11 cellular contexts compared by ENCODE assay signal in genomic region chr2:233486778-233487552, GRCh38.
DNase-seq lines count a peak whose midpoint lies in the region; ATAC-seq and TF ChIP-seq lines count a peak whose summit lies in the region.
"Had no signal": no experiment of that assay in that cellular context is flagged by ENCODE, and none has a peak within 500 bp of the region (broad histone marks: within the 10 kb centered on the region; RNA-seq: fewer than 3 reads in every experiment).

No MANE protein-coding gene starts in this region.

- peak; percentile 72 for ATAC-seq in RWPE2 (ENCODE audit: low read depth)

- in situ Hi-C loops in Caki2 (cut with HindIII; ENCODE audit: low pct_unique_long_range_greater_than_20kb, low sequenced_read_pairs) = no loop called here

- peaks cover 62% of the 10 kb centered on the region for H3K4me1 ChIP-seq in RWPE2 (ENCODE audit: insufficient read depth, poor library complexity, severe bottlenecking)
- peaks cover 23% of the 10 kb centered on the region for H3K4me1 ChIP-seq in suprapubic skin

- H3K27ac ChIP-seq in RWPE2 (ENCODE audit: poor library complexity, severe bottlenecking) (peak overlapping the region; percentile 100), suprapubic skin (no peak overlapping the region)
- H3K27ac ChIP-seq: neutrophil had no signal

- H3K27me3 Mint-ChIP-seq in activated CD4-positive, alpha-beta memory T cell treated with anti-CD3 and anti-CD28 coated beads for 36 hours = no peaks in the 10 kb centered on the region

- TF ChIP-seq EP300 in suprapubic skin (IDR thresholded peaks at IDR 0.05) = no peak

- H3K4me3 Mint-ChIP-seq in activated CD4-positive, alpha-beta memory T cell treated with anti-CD3 and anti-CD28 coated beads for 36 hours = no peak overlapping the region

- no peak overlapping the region for H3K4me3 ChIP-seq in RWPE2 (ENCODE audit: severe bottlenecking)
- no peak overlapping the region for H3K4me3 ChIP-seq in fibroblast of the aortic adventitia (ENCODE audit: low read depth, low read length)
- no peak overlapping the region for H3K4me3 ChIP-seq in suprapubic skin

- TF ChIP-seq CTCF in RWPE2 (IDR thresholded peaks at IDR 0.05; ENCODE audit: poor library complexity, severe bottlenecking) = no peak
- no peak for TF ChIP-seq CTCF in fibroblast of the aortic adventitia (IDR thresholded peaks at IDR 0.05; ENCODE audit: insufficient read depth, low read length)
- TF ChIP-seq CTCF in suprapubic skin (IDR thresholded peaks at IDR 0.05) = no peak

- H3K36me3 ChIP-seq in RWPE2 (ENCODE audit: low read depth) = peaks cover 81% of the 10 kb centered on the region
- H3K36me3 ChIP-seq in suprapubic skin = peaks cover 43% of the 10 kb centered on the region
- H3K36me3 ChIP-seq: neutrophil had no signal

- peak; percentile 90 for DNase-seq in Caki2 (ENCODE audit: low read depth)
- DNase-seq in RWPE2 (ENCODE audit: low spot score) = no peak
- peak; percentile 94 for DNase-seq in fibroblast of the aortic adventitia (ENCODE audit: low read depth)
- peak; percentile 58 for DNase-seq in pulmonary artery endothelial cell (ENCODE audit: low read depth, low spot score)
- DNase-seq in hippocampal formation (lab: John Stamatoyannopoulos, UW) = no peak
- DNase-seq in suprapubic skin (ENCODE audit: low spot score in 2 of 2) = no peak
- DNase-seq in activated CD4-positive, alpha-beta memory T cell treated with anti-CD3 and anti-CD28 coated beads for 36 hours = no peak
- no peak for DNase-seq in medulla oblongata (ENCODE audit: extremely low spot score)
- DNase-seq: NCI-H1105; stimulated activated CD8-positive, alpha-beta memory T cell treated with anti-CD3 and anti-CD28 coated beads, Interleukin-4, amount 100 ng/mL, for 48 hours had no signal

- POLR2A ChIA-PET in activated CD4-positive, alpha-beta memory T cell treated with anti-CD3 and anti-CD28 coated beads for 36 hours (lab: Charles Lee) = no interaction called here

- no peaks in the 10 kb centered on the region for H3K27me3 ChIP-seq in RWPE2 (ENCODE audit: insufficient read depth, poor library complexity, severe bottlenecking)
- no peaks in the 10 kb centered on the region for H3K27me3 ChIP-seq in suprapubic skin
- H3K27me3 ChIP-seq: neutrophil had no signal

- no peak overlapping the region for H3K27ac Mint-ChIP-seq in activated CD4-positive, alpha-beta memory T cell treated with anti-CD3 and anti-CD28 coated beads for 36 hours

- no peak for TF ChIP-seq POLR2A in suprapubic skin (IDR thresholded peaks at IDR 0.05)

- no peaks in the 10 kb centered on the region for H3K9me3 ChIP-seq in RWPE2 (ENCODE audit: severe bottlenecking)
- no peaks in the 10 kb centered on the region for H3K9me3 ChIP-seq in suprapubic skin
- H3K9me3 ChIP-seq: neutrophil had no signal

- WGBS in suprapubic skin = 60% methylated on average over 4 of the region's 4 CpGs

- CTCF ChIA-PET in activated CD4-positive, alpha-beta memory T cell treated with anti-CD3 and anti-CD28 coated beads for 36 hours (lab: Charles Lee) = no interaction called here

- no peaks in the 10 kb centered on the region for H3K4me1 Mint-ChIP-seq in activated CD4-positive, alpha-beta memory T cell treated with anti-CD3 and anti-CD28 coated beads for 36 hours (ENCODE audit: low read depth)

- peaks cover 14% of the 10 kb centered on the region for H3K36me3 Mint-ChIP-seq in activated CD4-positive, alpha-beta memory T cell treated with anti-CD3 and anti-CD28 coated beads for 36 hours

- H3K9me3 Mint-ChIP-seq in activated CD4-positive, alpha-beta memory T cell treated with anti-CD3 and anti-CD28 coated beads for 36 hours = no peaks in the 10 kb centered on the region

- intact Hi-C loops in activated CD4-positive, alpha-beta memory T cell treated with anti-CD3 and anti-CD28 coated beads for 36 hours (cut with micrococcal nuclease) = no loop called here

Comparison
In these comparisons a context has a peak if more than half of its experiments do, and no peak if none do; other contexts are left out.
1. DNase-seq: peak in Caki2 (single experiment), fibroblast of the aortic adventitia (single experiment) and pulmonary artery endothelial cell (single experiment); none in RWPE2 (single experiment), hippocampal formation (0 of 2), suprapubic skin (0 of 2), activated CD4-positive, alpha-beta memory T cell treated with anti-CD3 and anti-CD28 coated beads for 36 hours (single experiment) and medulla oblongata (single experiment).